ENCODE assay signal across 17 cellular contexts in the genomic region with DNA sequence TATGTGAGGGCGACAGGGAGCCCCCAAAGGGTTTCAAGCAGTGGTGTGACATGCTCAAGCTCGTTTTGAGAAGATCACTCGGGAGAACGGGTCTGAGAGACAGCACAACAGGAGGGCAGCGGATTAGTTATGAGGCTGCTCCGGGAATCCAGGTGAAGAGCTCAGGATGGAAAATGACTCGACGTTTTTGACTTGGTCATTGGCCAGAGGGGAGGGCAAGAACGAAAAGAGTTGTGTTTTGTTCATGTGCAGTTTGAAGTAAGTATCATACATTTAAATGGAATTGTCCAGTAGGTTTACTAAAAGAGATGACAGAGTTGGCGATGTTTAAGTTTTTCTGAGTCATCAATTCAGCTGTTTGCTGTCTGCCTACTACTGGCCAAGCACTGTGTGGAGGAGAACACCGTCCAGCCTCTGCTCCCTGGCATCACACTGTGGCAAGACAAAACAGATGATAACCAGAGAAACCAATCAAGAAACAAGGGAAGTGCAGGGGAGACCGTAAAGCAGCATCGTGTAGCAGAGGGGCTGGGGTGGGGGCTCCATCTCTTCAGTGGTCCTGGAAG. TPM values are rescaled to one million over a fixed set of nuclear protein-coding genes. Genes with fewer than 3 reads are reported as not detected.
DNase-seq lines count a peak whose midpoint lies in the region; ATAC-seq, FAIRE-seq and TF ChIP-seq lines count a peak whose summit lies in the region.
"Had no signal": no experiment of that assay in that cellular context is flagged by ENCODE, and none has a peak within 500 bp of the region (broad histone marks: within the 10 kb centered on the region; RNA-seq: fewer than 3 reads in every experiment).

No MANE protein-coding gene starts in this region.

- DNase-seq in AG20443 (ENCODE audit: low spot score): peak; percentile 47
- peak; percentile 70 for DNase-seq in LHCN-M2 (ENCODE audit: low read depth)
- DNase-seq in bronchial epithelial cell (ENCODE audit: low read depth): peak; percentile 54
- DNase-seq in myocyte (ENCODE audit: low read depth): peak; percentile 35
- DNase-seq in D341Med (ENCODE audit: low spot score): no peak
- no peak for DNase-seq in central memory CD4-positive, alpha-beta T cell
- DNase-seq in UCSD-AML1 (lab: John Stamatoyannopoulos, UW; ENCODE audit: unreplicated experiment): no peak
- DNase-seq: activated CD8-positive, alpha-beta memory T cell treated with anti-CD3 and anti-CD28 coated beads for 24 hours; activated gamma-delta T cell; body of pancreas; C1 segment of cervical spinal cord; mucosa of descending colon; NCI-H1105 had no signal

- peak; percentile 5 for TF ChIP-seq CTCF in bronchial epithelial cell (IDR thresholded peaks at IDR 0.05; ENCODE audit: insufficient read depth, low read length, severe bottlenecking)

- no peaks in the 10 kb centered on the region for H3K36me3 ChIP-seq in bronchial epithelial cell (ENCODE audit: control insufficient read depth, insufficient read depth, low read length)
- H3K36me3 ChIP-seq: SJSA1 had no signal

- no peaks in the 10 kb centered on the region for H3K27me3 ChIP-seq in bronchial epithelial cell (ENCODE audit: control insufficient read depth, insufficient read depth, low read length)
- H3K27me3 ChIP-seq: body of pancreas, SJSA1 had no signal

- ATAC-seq in GM19351 (IDR thresholded peaks at IDR 0.05; ENCODE audit: unreplicated experiment): no peak
- ATAC-seq: body of pancreas, mucosa of descending colon had no signal

- H3K4me3 ChIP-seq in bronchial epithelial cell (ENCODE audit: low read depth, low read length): no peak overlapping the region
- H3K4me3 ChIP-seq: body of pancreas, mucosa of descending colon, SJSA1 had no signal

- FAIRE-seq in bronchial epithelial cell (lab: Jason Lieb, UNC): no peak
- FAIRE-seq: GM12891, TTC549 had no signal

RNA-seq across cellular contexts. Expression of gene ANXA4, which starts 25.3 kb away (rescaled TPM):
- total RNA-seq in LHCN-M2 (2014; rRNA removed) (29.0 and 33.6 TPM in 2 replicates), bronchial epithelial cell (15.0 and 26.4 TPM in 2 replicates), myocyte (18.1 and 28.5 TPM in 2 replicates)
- polyA plus RNA-seq in LHCN-M2 (2012): 95.8 TPM
- polyA plus RNA-seq in myocyte (2012): 110 TPM

Comparison
In these comparisons a context has a peak if more than half of its experiments do, and no peak if none do; other contexts are left out.
1. DNase-seq: peak in AG20443 (single experiment), LHCN-M2 (single experiment), bronchial epithelial cell (single experiment) and myocyte (single experiment); none in D341Med (single experiment), central memory CD4-positive, alpha-beta T cell (single experiment) and UCSD-AML1 (single experiment).